In genomic region chr3:182682263-182683229, GRCh38 we compare ENCODE assay signal across 1 cellular context.
TF ChIP-seq lines count a peak whose summit lies in the region.

No MANE protein-coding gene starts in this region.

TF ChIP-seq in HepG2, 621 proteins besides CTCF, POLR2A, EP300 and RAD21 (continued from another document):
- no peak for TF ChIP-seq PRDM10 (CRISPR knock-in tag; IDR thresholded peaks at IDR 0.05; ENCODE audit: low read depth)
- no peak for TF ChIP-seq ZFX (CRISPR knock-in tag; IDR thresholded peaks at IDR 0.05; ENCODE audit: low read depth)
- TF ChIP-seq HMGXB4 (CRISPR knock-in tag; IDR thresholded peaks at IDR 0.05; ENCODE audit: borderline replicate concordance in 1 of 2, low read depth in 1 of 2): peak; percentile 35 to 52; a peak in 2 of 4 replicates
- TF ChIP-seq ZBTB43 (CRISPR knock-in tag; conservative IDR thresholded peaks at IDR 0.05): no peak
- no peak for TF ChIP-seq HCFC1 (IDR thresholded peaks at IDR 0.05; ENCODE audit: low read depth, low read length)
- 0 out of 2 replicates have a peak, but pooled peaks have one; percentile 42 for TF ChIP-seq ZFAT (CRISPR knock-in tag; conservative IDR thresholded peaks at IDR 0.05)
- TF ChIP-seq ZNF574 (CRISPR knock-in tag; IDR thresholded peaks at IDR 0.05): peak; percentile 57; the same call in 1 of the 2 replicates
- no peak for TF ChIP-seq SMAD3 (CRISPR knock-in tag; IDR thresholded peaks at IDR 0.05)
- TF ChIP-seq ZXDC (CRISPR knock-in tag; IDR thresholded peaks at IDR 0.05): no peak
- TF ChIP-seq ZNF382 (CRISPR knock-in tag; IDR thresholded peaks at IDR 0.05; ENCODE audit: borderline replicate concordance): no peak
- TF ChIP-seq XBP1 (CRISPR knock-in tag; IDR thresholded peaks at IDR 0.05): no peak
- TF ChIP-seq MIER3 (CRISPR knock-in tag; IDR thresholded peaks at IDR 0.05; ENCODE audit: borderline replicate concordance): no peak
- no peak for TF ChIP-seq ZNF816 (CRISPR knock-in tag; IDR thresholded peaks at IDR 0.05; ENCODE audit: borderline replicate concordance)
- no peak for TF ChIP-seq IRF2 (CRISPR knock-in tag; IDR thresholded peaks at IDR 0.05)
- 0 out of 2 replicates have a peak, but pooled peaks have one; percentile 17 for TF ChIP-seq TBX2 (CRISPR knock-in tag; IDR thresholded peaks at IDR 0.05; ENCODE audit: borderline replicate concordance)
- TF ChIP-seq ZNF747 (CRISPR knock-in tag; IDR thresholded peaks at IDR 0.05; ENCODE audit: borderline replicate concordance): no peak
- TF ChIP-seq STAT6 (CRISPR knock-in tag; IDR thresholded peaks at IDR 0.05; ENCODE audit: borderline replicate concordance): no peak
- TF ChIP-seq NCOR1 (IDR thresholded peaks at IDR 0.05; ENCODE audit: borderline replicate concordance, low read length): no peak
- TF ChIP-seq ZNF362 (CRISPR knock-in tag; IDR thresholded peaks at IDR 0.05; ENCODE audit: borderline replicate concordance): no peak
- TF ChIP-seq ZSCAN29 (CRISPR knock-in tag; conservative IDR thresholded peaks at IDR 0.05): no peak
- TF ChIP-seq JARID2 (CRISPR knock-in tag; IDR thresholded peaks at IDR 0.05; ENCODE audit: insufficient replicate concordance): no peak
- no peak for TF ChIP-seq ZNF646 (CRISPR knock-in tag; IDR thresholded peaks at IDR 0.05)
- no peak for TF ChIP-seq ZNF883 (CRISPR knock-in tag; IDR thresholded peaks at IDR 0.05; ENCODE audit: not compliant biosample characterization)
- no peak for TF ChIP-seq ARNT (IDR thresholded peaks at IDR 0.05)
- TF ChIP-seq ZNF841 (CRISPR knock-in tag; IDR thresholded peaks at IDR 0.05; ENCODE audit: borderline replicate concordance): no peak
